In genomic region chr3:56801597-56802410, GRCh38 we compare ENCODE assay signal across 1 cellular context.
TF ChIP-seq lines count a peak whose summit lies in the region.

Gene ARHGEF3 (minus strand): TSS chr3:56801949. CDS start chr3:56801798, 151 bp downstream.

TF ChIP-seq in K562, 482 proteins besides CTCF, POLR2A, EP300 and RAD21 (continued from another document and continues in another):
- TF ChIP-seq CHD7 (IDR thresholded peaks at IDR 0.05; ENCODE audit: low read depth, low read length) (no peak), COPS2 (conservative IDR thresholded peaks at IDR 0.05) (no peak), FIP1L1 (IDR thresholded peaks at IDR 0.05; ENCODE audit: low read depth, low read length, poor library complexity, severe bottlenecking) (no peak), XRCC5 (IDR thresholded peaks at IDR 0.05; ENCODE audit: low read depth, low read length) (no peak), ATF1 (CRISPR knock-in tag; IDR thresholded peaks at IDR 0.05) (no peak), ATF1 (tag; IDR thresholded peaks at IDR 0.05) (no peak), TFAP4 (CRISPR knock-in tag; IDR thresholded peaks at IDR 0.05; ENCODE audit: borderline replicate concordance) (no peak), FOXM1 (IDR thresholded peaks at IDR 0.05; ENCODE audit: low read depth) (no peak), FOXM1 (CRISPR knock-in tag; IDR thresholded peaks at IDR 0.05; ENCODE audit: low read depth) (no peak), NFE2L1 (tag; IDR thresholded peaks at IDR 0.05; ENCODE audit: borderline replicate concordance, low read depth) (no peak), RCOR1 (IDR thresholded peaks at IDR 0.05; ENCODE audit: borderline replicate concordance in 1 of 2, low read depth in 2 of 2, low read length in 2 of 2) (no peak), RBM15 (IDR thresholded peaks at IDR 0.05; ENCODE audit: insufficient read depth, low read length) (no peak), ZNF592 (IDR thresholded peaks at IDR 0.05) (no peak), POLR3G (IDR thresholded peaks at IDR 0.05; ENCODE audit: extremely low read depth, insufficient read length, insufficient replicate concordance) (no peak), ZNF589 (CRISPR knock-in tag; IDR thresholded peaks at IDR 0.05; ENCODE audit: low read depth) (no peak), EHMT2 (IDR thresholded peaks at IDR 0.05) (no peak), ZNF347 (CRISPR knock-in tag; IDR thresholded peaks at IDR 0.05; ENCODE audit: low read depth) (no peak), ZNF717 (CRISPR knock-in tag; IDR thresholded peaks at IDR 0.05) (no peak), ZNF280A (IDR thresholded peaks at IDR 0.05; ENCODE audit: low read depth, partially characterized antibody) (no peak), ZNF655 (CRISPR knock-in tag; IDR thresholded peaks at IDR 0.05) (no peak), SAFB (IDR thresholded peaks at IDR 0.05; ENCODE audit: borderline replicate concordance, low read depth, low read length) (0 out of 2 replicates have a peak, but pooled peaks have one; percentile 40), SRSF3 (IDR thresholded peaks at IDR 0.05; ENCODE audit: insufficient read depth, low read length) (no peak), PTTG1 (tag; IDR thresholded peaks at IDR 0.05; ENCODE audit: low read depth) (no peak), RFX7 (CRISPR knock-in tag; IDR thresholded peaks at IDR 0.05) (no peak), SPI1 (IDR thresholded peaks at IDR 0.05; ENCODE audit: borderline replicate concordance, low read depth, low read length) (no peak), E2F3 (CRISPR knock-in tag; IDR thresholded peaks at IDR 0.05) (no peak), TARDBP (IDR thresholded peaks at IDR 0.05) (no peak), MYC (IDR thresholded peaks at IDR 0.05; ENCODE audit: low read depth, low read length) (0 out of 2 replicates have a peak, but pooled peaks have one; percentile 50), MYC (CRISPR knock-in tag; IDR thresholded peaks at IDR 0.05; ENCODE audit: borderline replicate concordance, low read depth) (no peak), SRSF9 (IDR thresholded peaks at IDR 0.05; ENCODE audit: borderline replicate concordance, low read depth, low read length) (no peak), EZH2 (IDR thresholded peaks at IDR 0.05; ENCODE audit: borderline replicate concordance, low read depth, low read length) (no peak), PRPF4 (IDR thresholded peaks at IDR 0.05; ENCODE audit: insufficient read depth, low read depth, low read length, poor library complexity, severe bottlenecking) (no peak), ZNF431 (CRISPR knock-in tag; IDR thresholded peaks at IDR 0.05) (no peak), YY1 (IDR thresholded peaks at IDR 0.05; ENCODE audit: borderline replicate concordance in 1 of 3, control insufficient read depth in 1 of 3, extremely low read depth in 1 of 3, insufficient read depth in 3 of 3, insufficient read length in 1 of 3, insufficient replicate concordance in 2 of 3, low read depth in 1 of 3, low read length in 2 of 3) (no peak), CBFA2T2 (conservative IDR thresholded peaks at IDR 0.05) (no peak), ZNF282 (CRISPR knock-in tag; IDR thresholded peaks at IDR 0.05) (no peak), ZNF699 (CRISPR knock-in tag; IDR thresholded peaks at IDR 0.05; ENCODE audit: insufficient replicate concordance) (no peak), DDX20 (tag; IDR thresholded peaks at IDR 0.05; ENCODE audit: low read depth) (no peak), SMARCC2 (IDR thresholded peaks at IDR 0.05; ENCODE audit: low read depth) (no peak), MED1 (CRISPR knock-in tag; IDR thresholded peaks at IDR 0.05; ENCODE audit: borderline replicate concordance) (no peak), FOXP4 (CRISPR knock-in tag; IDR thresholded peaks at IDR 0.05; ENCODE audit: borderline replicate concordance) (no peak), ZNF76 (CRISPR knock-in tag; IDR thresholded peaks at IDR 0.05; ENCODE audit: borderline replicate concordance) (no peak), MAFK (IDR thresholded peaks at IDR 0.05; ENCODE audit: low read length) (no peak), RBFOX2 (IDR thresholded peaks at IDR 0.05; ENCODE audit: low read depth, low read length) (0 out of 2 replicates have a peak, but pooled peaks have one; percentile 28), ZNF668 (CRISPR knock-in tag; IDR thresholded peaks at IDR 0.05) (no peak)
